In the genomic region with DNA sequence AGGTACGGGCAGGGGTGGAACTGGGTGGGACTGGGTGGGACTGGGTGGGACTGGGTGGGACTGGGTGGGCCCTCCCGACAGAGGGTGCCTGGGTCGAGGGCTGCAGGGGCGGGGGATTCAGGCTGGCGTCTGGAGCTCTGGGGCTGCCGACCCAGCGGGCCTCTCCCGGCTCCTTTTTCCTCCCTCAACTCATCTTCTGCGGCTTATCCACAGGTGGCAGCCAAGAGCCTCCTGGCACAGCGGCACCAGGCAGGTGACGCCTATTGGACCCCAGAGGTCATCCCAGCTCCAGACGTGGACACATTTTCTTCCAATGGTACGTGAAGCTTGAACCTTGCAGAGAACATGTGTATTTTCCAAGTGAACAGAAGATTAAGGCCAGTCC, we compare ENCODE assay signal across 8 cellular contexts. TPM values are rescaled to one million over a fixed set of nuclear protein-coding genes. Genes with fewer than 3 reads are reported as not detected.
DNase-seq lines count a peak whose midpoint lies in the region; ATAC-seq and TF ChIP-seq lines count a peak whose summit lies in the region.

No MANE protein-coding gene starts in this region.

- H3K27ac ChIP-seq in cardiac muscle cell: peak overlapping the region; percentile 84
- peak overlapping the region; percentile 77; the same call in 1 of the 2 replicates for H3K27ac ChIP-seq in SU-DHL-6 (ENCODE audit: low read depth, low read length)
- peak overlapping the region; percentile 13 for H3K27ac ChIP-seq in mesenchymal stem cell (ENCODE audit: low read length, poor library complexity, severe bottlenecking)
- H3K27ac ChIP-seq in tibial artery: peak overlapping the region; percentile 79 to 87

- intact Hi-C loops in cardiac septum (cut with DNase I): loop anchor here (1.0 kb wide), 1 partner anchor 49 kb away; a partner anchor contains a TSS
- intact Hi-C loops in tibial artery (cut with DNase I; ENCODE audit: low total_unique reads): no loop called here

- ATAC-seq in HG02938 (IDR thresholded peaks at IDR 0.05; ENCODE audit: unreplicated experiment): no peak
- no peak for ATAC-seq in HG02642 (IDR thresholded peaks at IDR 0.05; ENCODE audit: poor library complexity, unreplicated experiment)

- no peak overlapping the region for H2BK15ac ChIP-seq in mesenchymal stem cell (ENCODE audit: low read depth, poor library complexity, severe bottlenecking)

- peak overlapping the region in 1 of 2 experiments; percentile 5 for H3K4ac ChIP-seq in mesenchymal stem cell (ENCODE audit: low read depth in 1 of 2, low read length in 2 of 2)

- H3K9me2 ChIP-seq in SU-DHL-6 (replicated peaks; ENCODE audit: insufficient read depth, low read length): no peaks in the 10 kb centered on the region

- H3K36me3 ChIP-seq in cardiac muscle cell (peaks cover 30% of the 10 kb centered on the region), SU-DHL-6 (ENCODE audit: low read length) (peaks cover 16% of the 10 kb centered on the region; the same call in 1 of the 2 replicates), mesenchymal stem cell (ENCODE audit: control insufficient read depth in 1 of 2, insufficient read depth in 2 of 2, low read depth in 1 of 2, low read length in 2 of 2) (peaks cover 42 to 45% of the 10 kb centered on the region in 2 experiments), tibial artery (peaks cover 46 to 49% (median 48%) of the 10 kb centered on the region in 3 donors)

- H3K79me1 ChIP-seq in mesenchymal stem cell (replicated peaks; ENCODE audit: low read length, poor library complexity, severe bottlenecking): peaks cover 31% of the 10 kb centered on the region

- no peaks in the 10 kb centered on the region for H3F3A ChIP-seq in SU-DHL-6 (ENCODE audit: insufficient read depth)

- no peak overlapping the region for H2BK5ac ChIP-seq in mesenchymal stem cell (ENCODE audit: low read depth, low read length, poor library complexity, severe bottlenecking)

- 3% methylated on average over 9 of the region's 13 CpGs for WGBS in mesenchymal stem cell

- H3K4me3 ChIP-seq in cardiac muscle cell (peak overlapping the region; percentile 53), SU-DHL-6 (ENCODE audit: insufficient read depth, low read length, poor library complexity, severe bottlenecking) (peak overlapping the region; percentile 99), mesenchymal stem cell (ENCODE audit: insufficient read depth in 1 of 2, low read depth in 1 of 2, low read length in 2 of 2) (peak overlapping the region; percentile 85 to 87), tibial artery (peak overlapping the region; percentile 82 to 90)

- peak overlapping the region; percentile 91 for H4K91ac ChIP-seq in mesenchymal stem cell (ENCODE audit: low read length)

- H3K9ac ChIP-seq in SU-DHL-6 (ENCODE audit: low read length) (peak overlapping the region; percentile 94), mesenchymal stem cell (ENCODE audit: low read length) (peak overlapping the region; percentile 87)

- peaks cover 42% of the 10 kb centered on the region for H3K79me2 ChIP-seq in SU-DHL-6 (ENCODE audit: insufficient read depth, low read length)

- peak overlapping the region in 1 of 2 experiments; percentile 87 for H3K18ac ChIP-seq in mesenchymal stem cell (ENCODE audit: low read depth in 1 of 2, low read length in 2 of 2)

- no peaks in the 10 kb centered on the region for H3K9me3 ChIP-seq in cardiac muscle cell (ENCODE audit: low read depth)
- no peaks in the 10 kb centered on the region for H3K9me3 ChIP-seq in SU-DHL-6 (ENCODE audit: insufficient read depth, low read length)
- H3K9me3 ChIP-seq in mesenchymal stem cell (ENCODE audit: control insufficient read depth, low read length): peaks cover 49% of the 10 kb centered on the region
- peaks cover 0 to 86% (median 38%) of the 10 kb centered on the region in 3 donors for H3K9me3 ChIP-seq in tibial artery

- peak overlapping the region; percentile 61 for H2BK120ac ChIP-seq in mesenchymal stem cell (ENCODE audit: low read depth, low read length)

- no peaks in the 10 kb centered on the region; the same call in 1 of the 2 replicates for H4K20me1 ChIP-seq in SU-DHL-6 (ENCODE audit: low read depth, low read length)

- TF ChIP-seq CTCF in cardiac muscle cell (IDR thresholded peaks at IDR 0.05; ENCODE audit: low read depth, low read length) (no peak), SU-DHL-6 (IDR thresholded peaks at IDR 0.05; ENCODE audit: insufficient read depth, low read length, poor library complexity, severe bottlenecking) (peak; percentile 44), tibial artery (IDR thresholded peaks at IDR 0.05) (no peak)

- no peak overlapping the region for H2AK5ac ChIP-seq in mesenchymal stem cell (ENCODE audit: low read length, severe bottlenecking)

- H2AFZ ChIP-seq in SU-DHL-6 (ENCODE audit: low read depth, low read length, severe bottlenecking) (no peak overlapping the region), mesenchymal stem cell (ENCODE audit: low read depth, low read length) (no peak overlapping the region)

- no peak overlapping the region for H3K14ac ChIP-seq in mesenchymal stem cell (ENCODE audit: low read length in 2 of 2)

- DNase-seq in cardiac muscle cell (ENCODE audit: low read depth in 1 of 2, low spot score in 1 of 2): peak; percentile 36
- no peak for DNase-seq in cardiac septum (ENCODE audit: low spot score)
- peak; percentile 57 for DNase-seq in ecto neural progenitor cell (ENCODE audit: low spot score)
- DNase-seq in mesenchymal stem cell: peak; percentile 26
- no peak for DNase-seq in tibial artery

- H3K23ac ChIP-seq in mesenchymal stem cell (ENCODE audit: low read length in 2 of 2): no peak overlapping the region

- H3K4me2 ChIP-seq in SU-DHL-6 (ENCODE audit: low read depth, low read length, poor library complexity, severe bottlenecking) (peak overlapping the region; percentile 78), mesenchymal stem cell (ENCODE audit: low read length, poor library complexity, severe bottlenecking) (peak overlapping the region; percentile 88)

- H4K8ac ChIP-seq in mesenchymal stem cell (ENCODE audit: low read length): no peak overlapping the region

- H2BK12ac ChIP-seq in mesenchymal stem cell (ENCODE audit: low read length in 2 of 2): no peak overlapping the region

- H3K27me3 ChIP-seq in cardiac muscle cell (no peaks in the 10 kb centered on the region), SU-DHL-6 (ENCODE audit: low read length) (no peaks in the 10 kb centered on the region), mesenchymal stem cell (ENCODE audit: control insufficient read depth in 1 of 2, insufficient read depth in 1 of 2, low read length in 2 of 2) (no peaks in the 10 kb centered on the region), tibial artery (no peaks in the 10 kb centered on the region)

- H3K4me1 ChIP-seq in cardiac muscle cell (ENCODE audit: low read depth) (peaks cover 5% of the 10 kb centered on the region), mesenchymal stem cell (ENCODE audit: control insufficient read depth, insufficient read depth, low read depth, low read length) (peaks cover 12% of the 10 kb centered on the region), tibial artery (peaks cover 0 to 19% (median 11%) of the 10 kb centered on the region in 4 donors)

RNA-seq across cellular contexts. Expression of a gene that starts 0.5 kb away (rescaled TPM):
- total RNA-seq in cardiac muscle cell (95.9 and 103 TPM in 2 replicates), cardiac septum (28.1 TPM)
- 34.9 and 35.9 TPM in 2 replicates for polyA plus RNA-seq in cardiac muscle cell
- polyA plus RNA-seq in mesenchymal stem cell (2013, experiment 1 of 2): 13.3 TPM
- 15.5 TPM for polyA plus RNA-seq in mesenchymal stem cell (2013, experiment 2 of 2)

RNA-seq across cellular contexts. Expression of a gene that starts 46.4 kb away (rescaled TPM):
- 40.3 and 50.1 TPM in 2 replicates for total RNA-seq in cardiac muscle cell
- polyA plus RNA-seq in cardiac muscle cell: 42.8 and 45.4 TPM in 2 replicates
- 26.7 TPM for total RNA-seq in cardiac septum
- polyA plus RNA-seq in mesenchymal stem cell (2013, experiment 1 of 2): 11.4 TPM
- polyA plus RNA-seq in mesenchymal stem cell (2013, experiment 2 of 2): 12.3 TPM

RNA-seq across cellular contexts. Expression of a gene that starts 49.5 kb away (rescaled TPM):
- total RNA-seq in cardiac muscle cell: 11.3 and 14.7 TPM in 2 replicates
- polyA plus RNA-seq in cardiac muscle cell: 2.2 and 2.7 TPM in 2 replicates
- 6.2 TPM for total RNA-seq in cardiac septum
- 2.2 TPM for polyA plus RNA-seq in mesenchymal stem cell (2013, experiment 1 of 2)
- 1.9 TPM for polyA plus RNA-seq in mesenchymal stem cell (2013, experiment 2 of 2)

Comparison
In these comparisons a context has a peak if more than half of its experiments do, and no peak if none do; other contexts are left out.
1. DNase-seq: peak in cardiac muscle cell (2 of 2), ecto neural progenitor cell (single experiment) and mesenchymal stem cell (single experiment); none in cardiac septum (single experiment) and tibial artery (0 of 2).
2. H3K27ac ChIP-seq: peak in every context shown above with its lines; median percentile 84 in cardiac muscle cell; 83 in tibial artery; 77 in SU-DHL-6; 13 in mesenchymal stem cell.
3. Peak in every context shown above with its lines, with median percentiles within 50 percentile points of each other: H3K4me3 ChIP-seq.